27 cellular contexts compared by ENCODE assay signal in genomic region chr6:54981647-54982046, GRCh38.
DNase-seq lines count a peak whose midpoint lies in the region; ATAC-seq, FAIRE-seq and TF ChIP-seq lines count a peak whose summit lies in the region.
"Had no signal": no experiment of that assay in that cellular context is flagged by ENCODE, and none has a peak within 500 bp of the region (broad histone marks: within the 10 kb centered on the region; RNA-seq: fewer than 3 reads in every experiment).

No MANE protein-coding gene starts in this region.

- H3K9ac ChIP-seq in keratinocyte (ENCODE audit: control insufficient read depth, extremely low read depth, insufficient read depth, low read length): no peak overlapping the region
- H3K9ac ChIP-seq: SK-N-SH had no signal

- intact Hi-C loops in Calu3 (cut with micrococcal nuclease; ENCODE audit: unreplicated experiment): loop anchor here (10.0 kb wide), 1 partner anchor 107 kb away; no protein-coding TSS in a partner anchor

- H3K4me3 ChIP-seq in astrocyte of the spinal cord (ENCODE audit: low read depth, low read length) (no peak overlapping the region), keratinocyte (ENCODE audit: control insufficient read depth in 2 of 3, extremely low read depth in 1 of 3, insufficient read depth in 2 of 3, low read depth in 1 of 3, low read length in 3 of 3) (no peak overlapping the region)
- H3K4me3 ChIP-seq: esophagus squamous epithelium, psoas muscle, tibial artery had no signal

- no peaks in the 10 kb centered on the region for H3K79me2 ChIP-seq in keratinocyte (ENCODE audit: control insufficient read depth, insufficient read depth, low read length)

- H3K27me3 ChIP-seq in keratinocyte (ENCODE audit: control insufficient read depth, extremely low read depth, insufficient read depth, low read length): no peaks in the 10 kb centered on the region
- H3K27me3 ChIP-seq: esophagus squamous epithelium, tibial artery had no signal

- no peak overlapping the region for H3K4me3 Mint-ChIP-seq in Calu3 (ENCODE audit: low read depth, unreplicated experiment)
- H3K4me3 Mint-ChIP-seq: CD4-positive, alpha-beta memory T cell; immature natural killer cell; stimulated activated naive CD8-positive, alpha-beta T cell treated with anti-CD3 and anti-CD28 coated beads, Interleukin-15, Interleukin-2, amounts not matched to agents 100 ng/mL and 50 ng/mL, for 24 hours; WTC11 had no signal

- H3K36me3 ChIP-seq in keratinocyte (ENCODE audit: control insufficient read depth in 2 of 2, extremely low read depth in 1 of 2, insufficient read depth in 2 of 2, low read length in 2 of 2): no peaks in the 10 kb centered on the region
- H3K36me3 ChIP-seq: esophagus squamous epithelium, tibial artery had no signal

- DNase-seq in Calu3 (no peak), HS-27A (ENCODE audit: low read depth) (peak; percentile 9), astrocyte of the spinal cord (ENCODE audit: low read depth, low spot score) (peak; percentile 50), keratinocyte (ENCODE audit: low read depth, low spot score) (no peak), GM20000 (ENCODE audit: low spot score) (no peak), OCI-M2 (lab: John Stamatoyannopoulos, UW; ENCODE audit: unreplicated experiment) (no peak)
- no peak for DNase-seq in effector CD4-positive, alpha-beta T cell
- DNase-seq: activated CD4-positive, alpha-beta T cell treated with anti-CD3 and anti-CD28 coated beads, Interleukin-2, amount 50 U/mL, for 48 hours; activated naive CD4-positive, alpha-beta T cell; activated T-cell treated with anti-CD3 and anti-CD28 coated beads for 4 hours; anterior cingulate cortex; CD4-positive, alpha-beta memory T cell; effector memory CD4-positive, alpha-beta T cell; esophagus squamous epithelium; immature natural killer cell; KG1; NCI-H1092; NCI-H2081; NK-92 treated with Interleukin-12 subunit alpha and Interleukin-12 subunit beta, amount 100 ng/mL, for 24 hours; psoas muscle; SK-N-SH; small intestine; stimulated activated CD4-positive, alpha-beta T cell treated with anti-CD3 and anti-CD28 coated beads, Interleukin-2, amount 100 ng/mL, for 48 hours; tibial artery had no signal

- no peaks in the 10 kb centered on the region for H3K9me3 ChIP-seq in keratinocyte (ENCODE audit: control insufficient read depth, low read depth, low read length)
- H3K9me3 ChIP-seq: esophagus squamous epithelium, SK-N-SH had no signal

- no peak for ATAC-seq in HG02884 (IDR thresholded peaks at IDR 0.05; ENCODE audit: unreplicated experiment)
- ATAC-seq: psoas muscle, WTC11 had no signal

- peak overlapping the region; percentile 55 for H3K27ac ChIP-seq in keratinocyte (ENCODE audit: control insufficient read depth, insufficient read depth, low read length)
- H3K27ac ChIP-seq: esophagus squamous epithelium, psoas muscle, tibial artery had no signal

- dilution Hi-C loops in keratinocyte (cut with MboI; ENCODE audit: extremely low pct_ligation_motif_present, low sequenced_read_pairs): no loop called here

- no TSS peak for BruUV-seq in Calu3 (replicated peaks; lab: Mats Ljungman, UMichigan)

- no peak overlapping the region for H2AFZ ChIP-seq in keratinocyte (ENCODE audit: control insufficient read depth, low read length)

- H3K36me3 Mint-ChIP-seq in Calu3 (ENCODE audit: insufficient read depth, unreplicated experiment): no peaks in the 10 kb centered on the region
- H3K36me3 Mint-ChIP-seq: CD4-positive, alpha-beta memory T cell had no signal

- in situ Hi-C loops in astrocyte of the spinal cord (cut with HindIII; ENCODE audit: low sequenced_read_pairs): no loop called here

- H3K4me1 Mint-ChIP-seq in Calu3 (ENCODE audit: low read depth, unreplicated experiment): peaks cover 20% of the 10 kb centered on the region
- H3K4me1 Mint-ChIP-seq: CD4-positive, alpha-beta memory T cell; immature natural killer cell had no signal

- H3K4me1 ChIP-seq in keratinocyte (ENCODE audit: control insufficient read depth, extremely low read depth, insufficient read depth, low read length): peaks cover 15% of the 10 kb centered on the region
- H3K4me1 ChIP-seq: esophagus squamous epithelium, psoas muscle, tibial artery had no signal

- no peaks in the 10 kb centered on the region for H4K20me1 ChIP-seq in keratinocyte (ENCODE audit: control insufficient read depth, extremely low read depth, insufficient read depth, low read length)

- peak overlapping the region; percentile 57 for H3K27ac Mint-ChIP-seq in Calu3 (ENCODE audit: unreplicated experiment)
- H3K27ac Mint-ChIP-seq: CD4-positive, alpha-beta memory T cell; immature natural killer cell; stimulated activated naive CD8-positive, alpha-beta T cell treated with anti-CD3 and anti-CD28 coated beads, Interleukin-15, Interleukin-2, amounts not matched to agents 100 ng/mL and 50 ng/mL, for 24 hours; WTC11 had no signal

- CTCF ChIA-PET in Calu3 (lab: Charles Lee): no interaction called here

- peaks cover 8% of the 10 kb centered on the region for H3K9me3 Mint-ChIP-seq in Calu3 (ENCODE audit: low read depth, unreplicated experiment)

- H3K9me1 ChIP-seq in keratinocyte (ENCODE audit: control insufficient read depth, extremely low read depth, insufficient read depth, low read length): no peaks in the 10 kb centered on the region

- no peak for FAIRE-seq in keratinocyte (lab: Jason Lieb, UNC)
- FAIRE-seq: small intestine had no signal

- TF ChIP-seq CTCF in Calu3 (IDR thresholded peaks at IDR 0.05; ENCODE audit: unreplicated experiment) (no peak), astrocyte of the spinal cord (IDR thresholded peaks at IDR 0.05; ENCODE audit: low read depth, low read length) (no peak), keratinocyte (optimal IDR thresholded peaks at IDR 0.05 in 1 of 3, IDR thresholded peaks at IDR 0.05 in 1 of 3, conservative IDR thresholded peaks at IDR 0.05 in 1 of 3; ENCODE audit: extremely low read depth in 1 of 3, insufficient read depth in 2 of 3, low read length in 3 of 3) (no peak), GM20000 (IDR thresholded peaks at IDR 0.05; ENCODE audit: extremely low read depth, missing control alignments) (no peak)

- H3K27me3 Mint-ChIP-seq in Calu3 (ENCODE audit: unreplicated experiment): no peaks in the 10 kb centered on the region
- H3K27me3 Mint-ChIP-seq: CD4-positive, alpha-beta memory T cell; stimulated activated naive CD8-positive, alpha-beta T cell treated with anti-CD3 and anti-CD28 coated beads, Interleukin-15, Interleukin-2, amounts not matched to agents 100 ng/mL and 50 ng/mL, for 24 hours had no signal

- peak overlapping the region; percentile 18 for H3K4me2 ChIP-seq in keratinocyte (ENCODE audit: control insufficient read depth, extremely low read depth, insufficient read depth, low read depth, low read length)

Comparison
In these comparisons a context has a peak if more than half of its experiments do, and no peak if none do; other contexts are left out.
1. DNase-seq: peak in HS-27A (single experiment) and astrocyte of the spinal cord (single experiment); none in Calu3 (single experiment), keratinocyte (single experiment), effector CD4-positive, alpha-beta T cell (single experiment), GM20000 (single experiment) and OCI-M2 (single experiment).